Comparison of ENCODE assay signal across 27 cellular contexts in the genomic region with DNA sequence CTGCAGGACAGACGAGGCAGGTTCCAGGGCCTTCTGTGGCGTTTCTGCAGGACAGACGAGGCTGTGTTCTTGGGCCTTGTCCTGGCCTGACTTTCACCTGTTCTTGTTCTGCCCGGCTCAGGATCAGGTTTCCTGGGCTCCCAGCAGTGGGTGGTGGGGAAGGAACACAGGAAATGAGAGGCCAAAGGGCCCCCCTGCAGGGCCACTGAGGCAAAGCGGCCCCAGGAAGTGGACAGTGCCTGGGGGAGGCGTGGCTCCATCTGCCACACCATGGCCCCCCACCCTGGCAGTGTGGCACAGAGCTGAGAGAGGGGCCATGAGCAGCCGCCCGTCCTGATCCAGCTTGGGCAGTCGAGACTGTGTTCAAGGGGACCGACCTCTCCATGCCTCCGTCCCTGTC.
"Had no signal": no experiment of that assay in that cellular context is flagged by ENCODE, and none has a peak within 500 bp of the region (broad histone marks: within the 10 kb centered on the region; RNA-seq: fewer than 3 reads in every experiment).

No MANE protein-coding gene starts in this region.

- H3K4me3 ChIP-seq: left ventricle myocardium inferior, lung, pancreas, prostate gland, sigmoid colon, spleen, tibial nerve, uterus had no signal

- DNase-seq: hippocampal formation; left ventricle myocardium inferior; mesendoderm; naive thymus-derived CD4-positive, alpha-beta T cell; nucleus accumbens; posterior cingulate gyrus; retina; right cardiac atrium; sigmoid colon; small intestine; spleen; stimulated activated CD4-positive, alpha-beta T cell treated with anti-CD3 and anti-CD28 coated beads, Interleukin-1b, Interleukin-23, amount 100 ng/mL, for 48 hours; stimulated activated CD4-positive, alpha-beta T cell treated with anti-CD3 and anti-CD28 coated beads, Interleukin-2, amount 100 ng/mL, for 48 hours; stimulated activated CD4-positive, alpha-beta T cell treated with anti-CD3 and anti-CD28 coated beads, Interleukin-4, amount 100 ng/mL, for 4 hours; stimulated activated CD8-positive, alpha-beta memory T cell treated with anti-CD3 and anti-CD28 coated beads, Interleukin-4, amount 100 ng/mL, for 48 hours; stimulated activated naive CD4-positive, alpha-beta T cell treated with Interleukin-2 at 50 U/mL for 16 hours; stimulated activated naive CD8-positive, alpha-beta T cell treated with anti-CD3 and anti-CD28 coated beads, Interleukin-15, amount 100 ng/mL, for 72 hours; substantia nigra; uterus had no signal

- H3K27me3 ChIP-seq: pancreas, sigmoid colon, tibial nerve, uterus had no signal

- H3K36me3 ChIP-seq: left ventricle myocardium inferior, pancreas, prostate gland, sigmoid colon, spleen, tibial nerve, uterus had no signal

- H3K9me3 Mint-ChIP-seq: mesothelial cell of epicardium; naive thymus-derived CD4-positive, alpha-beta T cell; natural killer cell treated with Interleukin-12 subunit alpha and Interleukin-12 subunit beta and Interleukin-15 and Interleukin-18, amount 100 ng/mL, for 72 hours; stimulated activated memory B cell treated with anti-CD40 and anti-IgM and Interleukin-4, amounts not matched to agents 10 μg/mL and 1 μg/mL and 100 μg/mL, for 72 hours; stimulated activated naive CD8-positive, alpha-beta T cell treated with anti-CD3 and anti-CD28 coated beads, Interleukin-15, amount 100 ng/mL, for 72 hours; type B pancreatic cell had no signal

- H3K9me3 ChIP-seq: left ventricle myocardium inferior, pancreas, prostate gland, sigmoid colon, spleen, tibial nerve, uterus had no signal

- H3K27ac ChIP-seq: left ventricle myocardium inferior, pancreas, prostate gland, sigmoid colon, spleen, tibial nerve, uterus had no signal

- H3K4me3 Mint-ChIP-seq: mesothelial cell of epicardium; naive thymus-derived CD4-positive, alpha-beta T cell; natural killer cell treated with Interleukin-12 subunit alpha and Interleukin-12 subunit beta and Interleukin-15 and Interleukin-18, amount 100 ng/mL, for 72 hours; stimulated activated memory B cell treated with anti-CD40 and anti-IgM and Interleukin-4, amounts not matched to agents 10 μg/mL and 1 μg/mL and 100 μg/mL, for 72 hours; stimulated activated naive CD8-positive, alpha-beta T cell treated with anti-CD3 and anti-CD28 coated beads, Interleukin-15, amount 100 ng/mL, for 72 hours; type B pancreatic cell had no signal

- H3K36me3 Mint-ChIP-seq: naive thymus-derived CD4-positive, alpha-beta T cell; natural killer cell treated with Interleukin-12 subunit alpha and Interleukin-12 subunit beta and Interleukin-15 and Interleukin-18, amount 100 ng/mL, for 72 hours; stimulated activated memory B cell treated with anti-CD40 and anti-IgM and Interleukin-4, amounts not matched to agents 10 μg/mL and 1 μg/mL and 100 μg/mL, for 72 hours; type B pancreatic cell had no signal

- FAIRE-seq: pancreas, small intestine had no signal

- H3K27me3 Mint-ChIP-seq: natural killer cell treated with Interleukin-12 subunit alpha and Interleukin-12 subunit beta and Interleukin-15 and Interleukin-18, amount 100 ng/mL, for 72 hours; stimulated activated naive CD8-positive, alpha-beta T cell treated with anti-CD3 and anti-CD28 coated beads, Interleukin-15, amount 100 ng/mL, for 72 hours; type B pancreatic cell had no signal

- H3K27ac Mint-ChIP-seq: mesothelial cell of epicardium; naive thymus-derived CD4-positive, alpha-beta T cell; natural killer cell treated with Interleukin-12 subunit alpha and Interleukin-12 subunit beta and Interleukin-15 and Interleukin-18, amount 100 ng/mL, for 72 hours; stimulated activated memory B cell treated with anti-CD40 and anti-IgM and Interleukin-4, amounts not matched to agents 10 μg/mL and 1 μg/mL and 100 μg/mL, for 72 hours; stimulated activated naive CD8-positive, alpha-beta T cell treated with anti-CD3 and anti-CD28 coated beads, Interleukin-15, amount 100 ng/mL, for 72 hours; type B pancreatic cell had no signal

- H3K4me1 ChIP-seq: pancreas, prostate gland, sigmoid colon, tibial nerve, uterus had no signal

- ATAC-seq: naive thymus-derived CD4-positive, alpha-beta T cell; natural killer cell treated with Interleukin-12 subunit alpha and Interleukin-12 subunit beta and Interleukin-15 and Interleukin-18, amount 100 ng/mL, for 72 hours; pancreas; right cardiac atrium; stimulated activated memory B cell treated with anti-CD40 and anti-IgM and Interleukin-4, amounts not matched to agents 10 μg/mL and 1 μg/mL and 100 μg/mL, for 72 hours; stimulated activated naive CD8-positive, alpha-beta T cell treated with anti-CD3 and anti-CD28 coated beads, Interleukin-15, amount 100 ng/mL, for 72 hours had no signal
